10 cellular contexts compared by ENCODE assay signal in the genomic region with DNA sequence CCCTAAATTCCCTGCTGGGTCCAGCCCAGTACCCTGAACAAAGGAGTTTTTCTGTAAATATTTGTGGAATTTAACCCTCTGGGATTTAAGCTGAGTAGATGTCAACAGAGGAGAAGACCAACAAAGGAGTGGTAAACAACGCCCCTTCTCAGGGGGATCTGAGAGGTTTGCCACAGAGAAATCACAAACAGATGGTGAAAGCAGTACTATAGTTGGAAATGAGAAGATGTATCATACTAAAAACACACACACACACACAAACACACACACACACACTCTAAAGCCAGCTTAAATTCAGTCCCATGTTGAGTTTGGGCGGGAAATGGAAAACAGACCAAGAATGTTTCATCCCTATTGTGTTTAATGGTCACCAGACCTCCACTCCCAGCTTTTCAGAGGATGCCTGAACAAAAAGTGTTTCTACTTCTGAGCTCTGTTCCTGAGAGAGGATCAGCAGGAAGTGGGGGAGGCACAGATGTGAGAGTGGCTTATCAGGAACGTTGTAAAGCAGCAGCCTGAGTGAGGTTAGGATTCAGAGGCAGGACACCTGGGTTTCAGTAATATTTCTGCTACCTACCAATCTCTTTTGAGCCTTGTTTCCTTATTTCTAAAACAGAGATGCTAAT. TPM values are rescaled to one million over a fixed set of nuclear protein-coding genes. Genes with fewer than 3 reads are reported as not detected.
A peak's percentile ranks its signal among the peaks of the same experiment; 100 is the strongest.
DNase-seq lines count a peak whose midpoint lies in the region; ATAC-seq and TF ChIP-seq lines count a peak whose summit lies in the region.
"Had no signal": no experiment of that assay in that cellular context is flagged by ENCODE, and none has a peak within 500 bp of the region (broad histone marks: within the 10 kb centered on the region; RNA-seq: fewer than 3 reads in every experiment).

No MANE protein-coding gene starts in this region.

- no peaks in the 10 kb centered on the region for H3K36me3 ChIP-seq in KMS-11 (ENCODE audit: insufficient read depth)

- H3K4me1 ChIP-seq in KMS-11 (ENCODE audit: low read depth, poor library complexity, severe bottlenecking) (peaks cover 79% of the 10 kb centered on the region), mononuclear cell (ENCODE audit: insufficient read depth, low read length) (peaks cover 96% of the 10 kb centered on the region)

- POLR2A ChIA-PET in activated naive CD8-positive, alpha-beta T cell treated with anti-CD3 and anti-CD28 coated beads, Interleukin-2, amount 10 ng/mL, durations not matched to agents 7 days and 5 days (lab: Charles Lee) = interaction anchor here (0.6 to 3.4 kb wide), 5 partner anchors 10 to 1978 kb away, joined by 3 to 13 read pairs (median 3); a partner anchor contains a TSS

- H3K4me3 ChIP-seq in KMS-11 (IDR thresholded peaks at IDR 0.05; ENCODE audit: insufficient read depth, low read depth, low read length) = no peak overlapping the region
- peak overlapping the region; percentile 83 for H3K4me3 ChIP-seq in mononuclear cell (ENCODE audit: low read length)
- H3K4me3 ChIP-seq in dorsolateral prefrontal cortex = no peak overlapping the region

- H3K36me3 Mint-ChIP-seq in activated naive CD8-positive, alpha-beta T cell treated with anti-CD3 and anti-CD28 coated beads, Interleukin-2, amount 10 ng/mL, durations not matched to agents 7 days and 5 days = peaks cover 45% of the 10 kb centered on the region

- H3K79me2 ChIP-seq in KMS-11 (ENCODE audit: insufficient read depth, low read depth) = peaks cover 23% of the 10 kb centered on the region; the same call in 1 of the 2 replicates

- H3K27me3 ChIP-seq in KMS-11 (ENCODE audit: insufficient read depth, low read depth) (no peaks in the 10 kb centered on the region), mononuclear cell (ENCODE audit: insufficient read depth, low read length) (no peaks in the 10 kb centered on the region), dorsolateral prefrontal cortex (no peaks in the 10 kb centered on the region)

- no peaks in the 10 kb centered on the region for H3K27me3 Mint-ChIP-seq in activated naive CD8-positive, alpha-beta T cell treated with anti-CD3 and anti-CD28 coated beads, Interleukin-2, amount 10 ng/mL, durations not matched to agents 7 days and 5 days

- H3K27ac ChIP-seq in KMS-11 = peak overlapping the region; percentile 75
- no peak overlapping the region for H3K27ac ChIP-seq in dorsolateral prefrontal cortex

- DNase-seq in DMS53 (lab: John Stamatoyannopoulos, UW) = peak; percentile 24
- DNase-seq in activated naive CD8-positive, alpha-beta T cell treated with anti-CD3 and anti-CD28 coated beads, Interleukin-2, amount 10 ng/mL, durations not matched to agents 7 days and 5 days = no peak
- no peak for DNase-seq in GM20000 (ENCODE audit: low spot score)
- no peak for DNase-seq in dorsolateral prefrontal cortex
- DNase-seq: NCI-H524 had no signal

- intact Hi-C loops in dorsolateral prefrontal cortex (cut with DNase I) = no loop called here

- H3K4me2 ChIP-seq in KMS-11 = peak overlapping the region; percentile 72

- TF ChIP-seq CTCF in KMS-11 (conservative IDR thresholded peaks at IDR 0.05; ENCODE audit: low read depth, low read length) (no peak), GM20000 (IDR thresholded peaks at IDR 0.05; ENCODE audit: extremely low read depth, missing control alignments) (no peak), dorsolateral prefrontal cortex (IDR thresholded peaks at IDR 0.05 in 54 of 56, conservative IDR thresholded peaks at IDR 0.05 in 2 of 56; ENCODE audit: low read depth in 1 of 56, partially characterized antibody in 56 of 56) (no peak)

- peak overlapping the region; percentile 87 for H3K27ac Mint-ChIP-seq in activated naive CD8-positive, alpha-beta T cell treated with anti-CD3 and anti-CD28 coated beads, Interleukin-2, amount 10 ng/mL, durations not matched to agents 7 days and 5 days

- H4K20me1 ChIP-seq in KMS-11 (ENCODE audit: insufficient read depth) = no peaks in the 10 kb centered on the region

- H3K9me3 Mint-ChIP-seq in activated naive CD8-positive, alpha-beta T cell treated with anti-CD3 and anti-CD28 coated beads, Interleukin-2, amount 10 ng/mL, durations not matched to agents 7 days and 5 days = no peaks in the 10 kb centered on the region

- no peaks in the 10 kb centered on the region for H3K9me3 ChIP-seq in mononuclear cell (ENCODE audit: low read depth, low read length)

- H2AFZ ChIP-seq in KMS-11 (ENCODE audit: low read depth) = no peak overlapping the region

- H3K4me1 Mint-ChIP-seq in activated naive CD8-positive, alpha-beta T cell treated with anti-CD3 and anti-CD28 coated beads, Interleukin-2, amount 10 ng/mL, durations not matched to agents 7 days and 5 days = peaks cover 54% of the 10 kb centered on the region

- peak overlapping the region; percentile 96 for H3K4me3 Mint-ChIP-seq in activated naive CD8-positive, alpha-beta T cell treated with anti-CD3 and anti-CD28 coated beads, Interleukin-2, amount 10 ng/mL, durations not matched to agents 7 days and 5 days

- H3K9ac ChIP-seq in KMS-11 = peak overlapping the region; percentile 35; the same call in 1 of the 2 replicates

- no peak for ATAC-seq in activated naive CD8-positive, alpha-beta T cell treated with anti-CD3 and anti-CD28 coated beads, Interleukin-2, amount 10 ng/mL, durations not matched to agents 7 days and 5 days (ENCODE audit: low read depth)
- ATAC-seq in GM21367 (IDR thresholded peaks at IDR 0.05; ENCODE audit: unreplicated experiment) = no peak
- ATAC-seq in HG02759 (IDR thresholded peaks at IDR 0.05; ENCODE audit: unreplicated experiment) = no peak

RNA-seq across cellular contexts. Expression of a gene that starts 3.2 kb away (rescaled TPM):
- total RNA-seq in activated naive CD8-positive, alpha-beta T cell treated with anti-CD3 and anti-CD28 coated beads, Interleukin-2, amount 10 ng/mL, durations not matched to agents 7 days and 5 days = 100 to 1,000 TPM; 161 to 164 TPM
- total RNA-seq in mononuclear cell (211 TPM), dorsolateral prefrontal cortex (10 to 100 TPM in 4 of 120 experiments, 1 to 10 TPM in 116; 1.1 to 12.8 (median 3.8) TPM)
- total RNA-seq: bronchial epithelial cell had no signal

RNA-seq across cellular contexts. Expression of a gene that starts 25.7 kb away (rescaled TPM):
- not detected for total RNA-seq in activated naive CD8-positive, alpha-beta T cell treated with anti-CD3 and anti-CD28 coated beads, Interleukin-2, amount 10 ng/mL, durations not matched to agents 7 days and 5 days
- total RNA-seq in mononuclear cell = not detected
- 1 to 10 TPM in 1 of 120 experiments, not detected in 119; 1.0 TPM for total RNA-seq in dorsolateral prefrontal cortex
- total RNA-seq: bronchial epithelial cell had no signal

RNA-seq across cellular contexts. Expression of a gene that starts 50.6 kb away (rescaled TPM):
- 1 to 10 TPM; 4.1 to 5.6 TPM for total RNA-seq in activated naive CD8-positive, alpha-beta T cell treated with anti-CD3 and anti-CD28 coated beads, Interleukin-2, amount 10 ng/mL, durations not matched to agents 7 days and 5 days
- total RNA-seq in mononuclear cell (3.0 TPM), dorsolateral prefrontal cortex (1 to 10 TPM in 67 of 120 experiments, under 1 TPM in 34, not detected in 19; 0.23 to 3.3 (median 1.4) TPM)

Comparison
In these comparisons a context has a peak if more than half of its experiments do, and no peak if none do; other contexts are left out.
1. RNA of a gene that starts 3.2 kb away (total RNA-seq): 211 TPM in mononuclear cell (single experiment) and 161 to 164 TPM in activated naive CD8-positive, alpha-beta T cell treated with anti-CD3 and anti-CD28 coated beads, Interleukin-2, amount 10 ng/mL, durations not matched to agents 7 days and 5 days; 1.1 to 12.8 TPM in dorsolateral prefrontal cortex; every median in the first group is over 10 times any median in the second.